In the genomic region with DNA sequence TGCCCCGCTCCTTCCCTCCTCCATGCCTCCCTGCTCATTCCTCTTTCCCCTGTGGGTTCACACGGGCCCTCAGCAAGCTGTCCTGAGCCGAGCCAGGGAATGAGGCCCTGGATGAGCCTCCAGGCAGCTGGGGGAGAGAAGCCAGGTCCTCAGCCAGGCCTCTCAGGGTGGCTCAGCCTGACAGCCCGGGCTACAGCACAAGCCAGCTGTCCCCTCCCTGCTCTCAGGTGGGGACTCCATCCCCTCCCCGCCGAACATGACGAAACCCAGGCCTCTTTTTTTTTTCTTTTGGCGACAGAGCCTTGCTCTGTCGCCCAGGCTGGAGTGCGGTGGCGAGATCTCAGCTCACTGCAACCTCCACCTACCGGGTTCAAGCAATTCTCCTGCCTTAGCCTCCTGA, we compare ENCODE assay signal across 2 cellular contexts.
TF ChIP-seq lines count a peak whose summit lies in the region.

No MANE protein-coding gene starts in this region.

TF ChIP-seq in SK-N-SH, 30 proteins besides CTCF, POLR2A, EP300 and RAD21 (continued from another document):
- TF ChIP-seq, protein P1, sequence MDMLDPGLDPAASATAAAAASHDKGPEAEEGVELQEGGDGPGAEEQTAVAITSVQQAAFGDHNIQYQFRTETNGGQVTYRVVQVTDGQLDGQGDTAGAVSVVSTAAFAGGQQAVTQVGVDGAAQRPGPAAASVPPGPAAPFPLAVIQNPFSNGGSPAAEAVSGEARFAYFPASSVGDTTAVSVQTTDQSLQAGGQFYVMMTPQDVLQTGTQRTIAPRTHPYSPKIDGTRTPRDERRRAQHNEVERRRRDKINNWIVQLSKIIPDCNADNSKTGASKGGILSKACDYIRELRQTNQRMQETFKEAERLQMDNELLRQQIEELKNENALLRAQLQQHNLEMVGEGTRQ (IDR thresholded peaks at IDR 0.05; ENCODE audit: borderline replicate concordance, low read depth, low read length): no peak
- TF ChIP-seq NFIC (IDR thresholded peaks at IDR 0.05; ENCODE audit: borderline replicate concordance): no peak
- TF ChIP-seq GABPA (IDR thresholded peaks at IDR 0.05; ENCODE audit: low read depth): no peak
- no peak for TF ChIP-seq SIN3A (IDR thresholded peaks at IDR 0.05; ENCODE audit: borderline replicate concordance, low read depth, low read length)
- no peak for TF ChIP-seq POLR2AphosphoS5 (IDR thresholded peaks at IDR 0.05; ENCODE audit: low read depth, low read length)
- TF ChIP-seq, protein P2, sequence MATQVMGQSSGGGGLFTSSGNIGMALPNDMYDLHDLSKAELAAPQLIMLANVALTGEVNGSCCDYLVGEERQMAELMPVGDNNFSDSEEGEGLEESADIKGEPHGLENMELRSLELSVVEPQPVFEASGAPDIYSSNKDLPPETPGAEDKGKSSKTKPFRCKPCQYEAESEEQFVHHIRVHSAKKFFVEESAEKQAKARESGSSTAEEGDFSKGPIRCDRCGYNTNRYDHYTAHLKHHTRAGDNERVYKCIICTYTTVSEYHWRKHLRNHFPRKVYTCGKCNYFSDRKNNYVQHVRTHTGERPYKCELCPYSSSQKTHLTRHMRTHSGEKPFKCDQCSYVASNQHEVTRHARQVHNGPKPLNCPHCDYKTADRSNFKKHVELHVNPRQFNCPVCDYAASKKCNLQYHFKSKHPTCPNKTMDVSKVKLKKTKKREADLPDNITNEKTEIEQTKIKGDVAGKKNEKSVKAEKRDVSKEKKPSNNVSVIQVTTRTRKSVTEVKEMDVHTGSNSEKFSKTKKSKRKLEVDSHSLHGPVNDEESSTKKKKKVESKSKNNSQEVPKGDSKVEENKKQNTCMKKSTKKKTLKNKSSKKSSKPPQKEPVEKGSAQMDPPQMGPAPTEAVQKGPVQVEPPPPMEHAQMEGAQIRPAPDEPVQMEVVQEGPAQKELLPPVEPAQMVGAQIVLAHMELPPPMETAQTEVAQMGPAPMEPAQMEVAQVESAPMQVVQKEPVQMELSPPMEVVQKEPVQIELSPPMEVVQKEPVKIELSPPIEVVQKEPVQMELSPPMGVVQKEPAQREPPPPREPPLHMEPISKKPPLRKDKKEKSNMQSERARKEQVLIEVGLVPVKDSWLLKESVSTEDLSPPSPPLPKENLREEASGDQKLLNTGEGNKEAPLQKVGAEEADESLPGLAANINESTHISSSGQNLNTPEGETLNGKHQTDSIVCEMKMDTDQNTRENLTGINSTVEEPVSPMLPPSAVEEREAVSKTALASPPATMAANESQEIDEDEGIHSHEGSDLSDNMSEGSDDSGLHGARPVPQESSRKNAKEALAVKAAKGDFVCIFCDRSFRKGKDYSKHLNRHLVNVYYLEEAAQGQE (IDR thresholded peaks at IDR 0.05; ENCODE audit: low read depth, low read length): no peak
- TF ChIP-seq MEF2A (IDR thresholded peaks at IDR 0.05; ENCODE audit: borderline replicate concordance, low read depth): no peak
- TF ChIP-seq, protein P3, sequence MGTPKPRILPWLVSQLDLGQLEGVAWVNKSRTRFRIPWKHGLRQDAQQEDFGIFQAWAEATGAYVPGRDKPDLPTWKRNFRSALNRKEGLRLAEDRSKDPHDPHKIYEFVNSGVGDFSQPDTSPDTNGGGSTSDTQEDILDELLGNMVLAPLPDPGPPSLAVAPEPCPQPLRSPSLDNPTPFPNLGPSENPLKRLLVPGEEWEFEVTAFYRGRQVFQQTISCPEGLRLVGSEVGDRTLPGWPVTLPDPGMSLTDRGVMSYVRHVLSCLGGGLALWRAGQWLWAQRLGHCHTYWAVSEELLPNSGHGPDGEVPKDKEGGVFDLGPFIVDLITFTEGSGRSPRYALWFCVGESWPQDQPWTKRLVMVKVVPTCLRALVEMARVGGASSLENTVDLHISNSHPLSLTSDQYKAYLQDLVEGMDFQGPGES (IDR thresholded peaks at IDR 0.05; ENCODE audit: low read depth, low read length): no peak
- no peak for TF ChIP-seq NRF1 (IDR thresholded peaks at IDR 0.05; ENCODE audit: low read depth, low read length)
- no peak for TF ChIP-seq YY1 (IDR thresholded peaks at IDR 0.05; ENCODE audit: low read depth)
- no peak for TF ChIP-seq JUND (IDR thresholded peaks at IDR 0.05)

TF ChIP-seq in SK-N-SH treated with all-trans-retinoic acid at 6 μM for 48 hours, 23 proteins besides CTCF, POLR2A, EP300 and RAD21 (continued from another document):
- TF ChIP-seq, protein P4, sequence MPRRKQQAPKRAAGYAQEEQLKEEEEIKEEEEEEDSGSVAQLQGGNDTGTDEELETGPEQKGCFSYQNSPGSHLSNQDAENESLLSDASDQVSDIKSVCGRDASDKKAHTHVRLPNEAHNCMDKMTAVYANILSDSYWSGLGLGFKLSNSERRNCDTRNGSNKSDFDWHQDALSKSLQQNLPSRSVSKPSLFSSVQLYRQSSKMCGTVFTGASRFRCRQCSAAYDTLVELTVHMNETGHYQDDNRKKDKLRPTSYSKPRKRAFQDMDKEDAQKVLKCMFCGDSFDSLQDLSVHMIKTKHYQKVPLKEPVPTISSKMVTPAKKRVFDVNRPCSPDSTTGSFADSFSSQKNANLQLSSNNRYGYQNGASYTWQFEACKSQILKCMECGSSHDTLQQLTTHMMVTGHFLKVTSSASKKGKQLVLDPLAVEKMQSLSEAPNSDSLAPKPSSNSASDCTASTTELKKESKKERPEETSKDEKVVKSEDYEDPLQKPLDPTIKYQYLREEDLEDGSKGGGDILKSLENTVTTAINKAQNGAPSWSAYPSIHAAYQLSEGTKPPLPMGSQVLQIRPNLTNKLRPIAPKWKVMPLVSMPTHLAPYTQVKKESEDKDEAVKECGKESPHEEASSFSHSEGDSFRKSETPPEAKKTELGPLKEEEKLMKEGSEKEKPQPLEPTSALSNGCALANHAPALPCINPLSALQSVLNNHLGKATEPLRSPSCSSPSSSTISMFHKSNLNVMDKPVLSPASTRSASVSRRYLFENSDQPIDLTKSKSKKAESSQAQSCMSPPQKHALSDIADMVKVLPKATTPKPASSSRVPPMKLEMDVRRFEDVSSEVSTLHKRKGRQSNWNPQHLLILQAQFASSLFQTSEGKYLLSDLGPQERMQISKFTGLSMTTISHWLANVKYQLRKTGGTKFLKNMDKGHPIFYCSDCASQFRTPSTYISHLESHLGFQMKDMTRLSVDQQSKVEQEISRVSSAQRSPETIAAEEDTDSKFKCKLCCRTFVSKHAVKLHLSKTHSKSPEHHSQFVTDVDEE (CRISPR knock-in tag; IDR thresholded peaks at IDR 0.05): no peak
- TF ChIP-seq, protein P5, sequence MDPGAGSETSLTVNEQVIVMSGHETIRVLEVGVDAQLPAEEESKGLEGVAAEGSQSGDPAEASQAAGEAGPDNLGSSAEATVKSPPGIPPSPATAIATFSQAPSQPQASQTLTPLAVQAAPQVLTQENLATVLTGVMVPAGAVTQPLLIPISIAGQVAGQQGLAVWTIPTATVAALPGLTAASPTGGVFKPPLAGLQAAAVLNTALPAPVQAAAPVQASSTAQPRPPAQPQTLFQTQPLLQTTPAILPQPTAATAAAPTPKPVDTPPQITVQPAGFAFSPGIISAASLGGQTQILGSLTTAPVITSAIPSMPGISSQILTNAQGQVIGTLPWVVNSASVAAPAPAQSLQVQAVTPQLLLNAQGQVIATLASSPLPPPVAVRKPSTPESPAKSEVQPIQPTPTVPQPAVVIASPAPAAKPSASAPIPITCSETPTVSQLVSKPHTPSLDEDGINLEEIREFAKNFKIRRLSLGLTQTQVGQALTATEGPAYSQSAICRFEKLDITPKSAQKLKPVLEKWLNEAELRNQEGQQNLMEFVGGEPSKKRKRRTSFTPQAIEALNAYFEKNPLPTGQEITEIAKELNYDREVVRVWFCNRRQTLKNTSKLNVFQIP (CRISPR knock-in tag; IDR thresholded peaks at IDR 0.05; ENCODE audit: borderline replicate concordance, low read depth): no peak
- TF ChIP-seq TOX (CRISPR knock-in tag; IDR thresholded peaks at IDR 0.05; ENCODE audit: borderline replicate concordance) (no peak), ZC3H10 (CRISPR knock-in tag; IDR thresholded peaks at IDR 0.05) (no peak)
